25 cellular contexts compared by ENCODE assay signal in the genomic region with DNA sequence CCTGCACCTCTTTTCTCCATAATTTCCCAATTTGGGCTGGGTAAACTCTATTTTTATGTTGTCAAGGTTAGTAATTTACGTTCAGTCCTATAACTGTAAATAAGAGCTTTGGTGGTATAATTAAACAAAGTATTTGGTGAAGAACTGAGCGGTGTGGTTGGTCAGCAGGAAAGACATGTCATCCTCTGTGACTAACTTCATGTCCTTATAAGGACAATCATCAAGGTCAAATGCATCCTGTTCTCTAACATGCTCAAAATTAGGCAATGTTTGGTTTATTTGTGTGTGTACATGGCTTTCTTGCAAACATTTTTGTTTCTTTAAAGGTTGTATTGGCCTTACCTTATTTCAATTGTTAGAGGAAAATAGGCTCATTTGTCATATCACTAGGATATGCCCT.
"Had no signal": no experiment of that assay in that cellular context is flagged by ENCODE, and none has a peak within 500 bp of the region (broad histone marks: within the 10 kb centered on the region; RNA-seq: fewer than 3 reads in every experiment).

No MANE protein-coding gene starts in this region.

- H3K4me3 ChIP-seq: coronary artery, dorsolateral prefrontal cortex, esophagus muscularis mucosa, heart left ventricle, hepatocyte, left lung, mucosa of descending colon, ovary, psoas muscle, sigmoid colon, testis, tibial artery, upper lobe of left lung had no signal

- H3K27me3 ChIP-seq: esophagus muscularis mucosa, hepatocyte, left lung, ovary, sigmoid colon, testis, upper lobe of left lung had no signal

- DNase-seq: dorsolateral prefrontal cortex; effector CD8-positive, alpha-beta T cell; heart left ventricle; left cardiac atrium; left lung; mesenchymal stem cell; mucosa of descending colon; naive B cell; nephron progenitor cell; nucleus accumbens; ovary; posterior cingulate gyrus; psoas muscle; right cardiac atrium; sigmoid colon; stimulated activated CD4-positive, alpha-beta T cell treated with anti-CD3 and anti-CD28 coated beads, Interleukin-2, amount 100 ng/mL, for 24 hours; stimulated activated CD4-positive, alpha-beta T cell treated with anti-CD3 and anti-CD28 coated beads, Interleukin-4, amount 100 ng/mL, for 24 hours; stimulated activated naive CD4-positive, alpha-beta T cell treated with Interleukin-2 at 50 U/mL for 16 hours; substantia nigra; testis; tibial artery; upper lobe of left lung had no signal

- H3K79me2 ChIP-seq: hepatocyte had no signal

- H3K9me3 ChIP-seq: esophagus muscularis mucosa, heart left ventricle, left lung, mucosa of descending colon, ovary, psoas muscle, sigmoid colon, testis, tibial artery, upper lobe of left lung had no signal

- H3K4me2 ChIP-seq: hepatocyte had no signal

- H3K36me3 ChIP-seq: esophagus muscularis mucosa, heart left ventricle, left lung, ovary, sigmoid colon, tibial artery, upper lobe of left lung had no signal

- H2AFZ ChIP-seq: hepatocyte had no signal

- H3K4me1 ChIP-seq: psoas muscle, upper lobe of left lung had no signal

- H3K27ac ChIP-seq: coronary artery, dorsolateral prefrontal cortex, esophagus muscularis mucosa, heart left ventricle, hepatocyte, left lung, ovary, psoas muscle, sigmoid colon, testis, tibial artery, upper lobe of left lung had no signal
